ENCODE assay signal across 17 cellular contexts in genomic region chr3:36372534-36372935, GRCh38. TPM values are rescaled to one million over a fixed set of nuclear protein-coding genes. Genes with fewer than 3 reads are reported as not detected.
A peak's percentile ranks its signal among the peaks of the same experiment; 100 is the strongest.
DNase-seq lines count a peak whose midpoint lies in the region; ATAC-seq and TF ChIP-seq lines count a peak whose summit lies in the region.
"Had no signal": no experiment of that assay in that cellular context is flagged by ENCODE, and none has a peak within 500 bp of the region (broad histone marks: within the 10 kb centered on the region; RNA-seq: fewer than 3 reads in every experiment).

No MANE protein-coding gene starts in this region.

- TF ChIP-seq CTCF in RWPE2 (IDR thresholded peaks at IDR 0.05; ENCODE audit: poor library complexity, severe bottlenecking) (no peak), spleen (IDR thresholded peaks at IDR 0.05 in 8 of 11, conservative IDR thresholded peaks at IDR 0.05 in 3 of 11) (no peak)

- TF ChIP-seq POLR2A in spleen (IDR thresholded peaks at IDR 0.05), result no peak

- H3K36me3 ChIP-seq in RWPE2 (ENCODE audit: low read depth) (no peaks in the 10 kb centered on the region), spleen (no peaks in the 10 kb centered on the region)
- H3K36me3 ChIP-seq: colonic mucosa, uterus had no signal

- peak; percentile 45 for DNase-seq in EH (ENCODE audit: low read depth)
- no peak for DNase-seq in RWPE2 (ENCODE audit: low spot score)
- DNase-seq in epithelial cell of prostate (ENCODE audit: low read depth, low spot score), result peak; percentile 26
- peak; percentile 94 for DNase-seq in renal cortical epithelial cell (ENCODE audit: low read depth)
- no peak for DNase-seq in spleen
- DNase-seq in stimulated activated CD4-positive, alpha-beta T cell treated with anti-CD3 and anti-CD28 coated beads, Interleukin-2, amount 100 ng/mL, for 24 hours, result no peak
- DNase-seq in stimulated activated naive CD8-positive, alpha-beta T cell treated with anti-CD3 and anti-CD28 coated beads, Interleukin-15, Interleukin-2, amounts not matched to agents 100 U/mL and 50 U/mL, for 24 hours, result no peak
- DNase-seq in SKM-1 treated with dmso at 0.1 percent for 144 hours (lab: John Stamatoyannopoulos, UW; ENCODE audit: unreplicated experiment), result no peak
- DNase-seq: activated naive CD8-positive, alpha-beta T cell treated with anti-CD3 and anti-CD28 coated beads, Interleukin-2, amount 50 U/mL, for 24 hours; activated T-cell treated with anti-CD3 and anti-CD28 coated beads, Interleukin-2, amount 50 U/mL, for 48 hours; AML-193; colonic mucosa; left colon; NCI-H1930 had no signal

- intact Hi-C loops in spleen (cut with DNase I; ENCODE audit: low total_unique reads), result no loop called here

- H3K4me1 ChIP-seq in RWPE2 (ENCODE audit: insufficient read depth, poor library complexity, severe bottlenecking), result peaks cover 17% of the 10 kb centered on the region
- no peaks in the 10 kb centered on the region for H3K4me1 ChIP-seq in spleen
- H3K4me1 ChIP-seq: colonic mucosa, uterus had no signal

- H3K27ac ChIP-seq in RWPE2 (ENCODE audit: poor library complexity, severe bottlenecking) (peak overlapping the region; percentile 85), epithelial cell of prostate (no peak overlapping the region), spleen (no peak overlapping the region)
- H3K27ac ChIP-seq: colonic mucosa, hepatocyte, uterus had no signal

- ATAC-seq in RWPE2 (ENCODE audit: low read depth), result peak; percentile 90
- ATAC-seq in stimulated activated naive CD8-positive, alpha-beta T cell treated with anti-CD3 and anti-CD28 coated beads, Interleukin-15, Interleukin-2, amounts not matched to agents 100 U/mL and 50 U/mL, for 24 hours, result no peak
- ATAC-seq: activated naive CD8-positive, alpha-beta T cell treated with anti-CD3 and anti-CD28 coated beads, Interleukin-2, amount 50 U/mL, for 24 hours; left colon had no signal

- H3K4me3 ChIP-seq in RWPE2 (ENCODE audit: severe bottlenecking), result no peak overlapping the region
- no peak overlapping the region for H3K4me3 ChIP-seq in spleen
- H3K4me3 ChIP-seq: colonic mucosa, hepatocyte, uterus had no signal

- no peaks in the 10 kb centered on the region for H3K27me3 ChIP-seq in RWPE2 (ENCODE audit: insufficient read depth, poor library complexity, severe bottlenecking)
- H3K27me3 ChIP-seq in spleen (replicated peaks in 1 of 7), result no peaks in the 10 kb centered on the region
- H3K27me3 ChIP-seq: colonic mucosa, uterus had no signal

- H3K9me3 ChIP-seq in RWPE2 (ENCODE audit: severe bottlenecking) (no peaks in the 10 kb centered on the region), spleen (no peaks in the 10 kb centered on the region)
- H3K9me3 ChIP-seq: colonic mucosa, uterus had no signal

RNA-seq across cellular contexts. Expression of gene STAC, which starts 7.8 kb away (rescaled TPM):
- total RNA-seq in renal cortical epithelial cell, result 22.1 and 22.4 TPM in 2 replicates
- 1 to 10 TPM in 2 of 7 donors, under 1 TPM in 5; 0.26 to 2.9 (median 0.68) TPM for total RNA-seq in spleen
- under 1 TPM; 0.08 to 0.86 (median 0.11) TPM for polyA plus RNA-seq in spleen
- total RNA-seq: osteocyte had no signal

Comparison
In these comparisons a context has a peak if more than half of its experiments do, and no peak if none do; other contexts are left out.
1. DNase-seq: peak in EH (single experiment), epithelial cell of prostate (single experiment) and renal cortical epithelial cell (single experiment); none in RWPE2 (single experiment), spleen (single experiment), stimulated activated CD4-positive, alpha-beta T cell treated with anti-CD3 and anti-CD28 coated beads, Interleukin-2, amount 100 ng/mL, for 24 hours (0 of 2), stimulated activated naive CD8-positive, alpha-beta T cell treated with anti-CD3 and anti-CD28 coated beads, Interleukin-15, Interleukin-2, amounts not matched to agents 100 U/mL and 50 U/mL, for 24 hours (single experiment) and SKM-1 treated with dmso at 0.1 percent for 144 hours (single experiment).